ENCODE assay signal across 12 cellular contexts in the genomic region with DNA sequence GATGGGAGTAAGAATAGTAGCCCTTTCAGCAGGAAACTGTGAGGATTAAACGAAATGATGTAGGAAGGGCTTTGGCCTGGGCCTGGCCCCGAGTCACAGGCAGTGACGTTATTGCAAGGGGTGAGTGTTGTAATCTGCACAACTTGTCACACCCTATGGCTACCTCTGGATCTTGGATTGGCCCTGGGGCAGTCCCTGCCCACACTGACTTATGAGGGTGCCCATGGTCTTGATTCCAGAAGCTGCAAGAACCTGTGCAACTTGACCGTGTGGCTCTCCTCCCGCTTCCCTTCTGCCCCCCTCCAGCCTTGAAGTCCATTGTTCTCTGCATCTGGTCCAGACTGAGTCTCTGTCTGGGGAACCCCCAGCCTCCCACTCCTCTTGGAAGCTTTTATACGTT. TPM values are rescaled to one million over a fixed set of nuclear protein-coding genes. Genes with fewer than 3 reads are reported as not detected.
DNase-seq lines count a peak whose midpoint lies in the region; ATAC-seq and TF ChIP-seq lines count a peak whose summit lies in the region.
"Had no signal": no experiment of that assay in that cellular context is flagged by ENCODE, and none has a peak within 500 bp of the region (broad histone marks: within the 10 kb centered on the region; RNA-seq: fewer than 3 reads in every experiment).

No MANE protein-coding gene starts in this region.

- H3K4me3 ChIP-seq in PC-3 (ENCODE audit: low read length) (no peak overlapping the region), epithelial cell of esophagus (ENCODE audit: low read length) (no peak overlapping the region)
- H3K4me3 ChIP-seq: thyroid gland had no signal

- H3K4me2 ChIP-seq in PC-3 (ENCODE audit: low read length) = no peak overlapping the region

- 0 out of 2 replicates have a peak, but pooled peaks cover 6% of the 10 kb centered on the region for H3K4me1 ChIP-seq in PC-3 (ENCODE audit: insufficient read depth, low read length)
- H3K4me1 ChIP-seq: thyroid gland had no signal

- H3K4me3 Mint-ChIP-seq in progenitor cell of endocrine pancreas (ENCODE audit: low read depth) = no peak overlapping the region

- H3K4me1 Mint-ChIP-seq in progenitor cell of endocrine pancreas (ENCODE audit: low read depth) = peaks cover 5% of the 10 kb centered on the region

- no TSS peak for BruUV-seq in PC-3 (replicated peaks; lab: Mats Ljungman, UMichigan)

- no peaks in the 10 kb centered on the region for H3K36me3 ChIP-seq in PC-3 (ENCODE audit: low read depth, low read length)
- H3K36me3 ChIP-seq: thyroid gland had no signal

- no peak overlapping the region for H3K27ac ChIP-seq in PC-3 (ENCODE audit: low read length)

- H3K27ac Mint-ChIP-seq in progenitor cell of endocrine pancreas = no peak overlapping the region

- no peaks in the 10 kb centered on the region for H3K9me3 Mint-ChIP-seq in progenitor cell of endocrine pancreas (ENCODE audit: low read depth)

- H3K79me2 ChIP-seq in PC-3 (ENCODE audit: low read length) = no peaks in the 10 kb centered on the region

- POLR2A ChIA-PET in PC-3 (lab: Charles Lee; ENCODE audit: unreplicated experiment) = no interaction called here

- intact Hi-C loops in PC-3 (cut with micrococcal nuclease) (no loop called here), posterior vena cava (cut with DNase I) (loop anchor here (1.0 to 5.0 kb wide), 3 partner anchors 76 to 266 kb away; a partner anchor contains a TSS)

- peaks cover 4% of the 10 kb centered on the region for H3K27me3 Mint-ChIP-seq in progenitor cell of endocrine pancreas

- no peak overlapping the region for H3K9ac ChIP-seq in PC-3 (ENCODE audit: low read length)

- ATAC-seq in PC-3 = no peak

- no peaks in the 10 kb centered on the region for H3F3A ChIP-seq in PC-3 (ENCODE audit: low read length, unreplicated experiment)

- H2AFZ ChIP-seq in PC-3 (ENCODE audit: low read length) = no peak overlapping the region

- H3K36me3 Mint-ChIP-seq in progenitor cell of endocrine pancreas (ENCODE audit: insufficient read depth) = no peaks in the 10 kb centered on the region

- H3K9me2 ChIP-seq in PC-3 (replicated peaks; ENCODE audit: low read length) = no peaks in the 10 kb centered on the region

- CTCF ChIA-PET in PC-3 (lab: Charles Lee) = no interaction called here

- DNase-seq in SIG-M5 treated with dmso at 0.1 percent for 504 hours (lab: John Stamatoyannopoulos, UW; ENCODE audit: unreplicated experiment) (peak; percentile 40), SIG-M5 (lab: John Stamatoyannopoulos, UW) (no peak), PC-3 (peak; percentile 9), epithelial cell of esophagus (ENCODE audit: low read depth) (peak; percentile 68), posterior vena cava (ENCODE audit: low spot score) (peak; percentile 82), progenitor cell of endocrine pancreas (ENCODE audit: low spot score, unreplicated experiment) (no peak), NCI-H2107 (lab: John Stamatoyannopoulos, UW) (no peak), SKM-1 treated with dmso at 0.1 percent for 144 hours (lab: John Stamatoyannopoulos, UW; ENCODE audit: unreplicated experiment) (no peak)
- DNase-seq: 8988T, NCI-H446 treated with DMSO at 0.1 percent for 48 hours had no signal

- H3K9me3 ChIP-seq in PC-3 (ENCODE audit: low read length) = no peaks in the 10 kb centered on the region
- H3K9me3 ChIP-seq: thyroid gland had no signal

- no peaks in the 10 kb centered on the region for H4K20me1 ChIP-seq in PC-3 (ENCODE audit: low read length)

- no peaks in the 10 kb centered on the region for H3K27me3 ChIP-seq in PC-3 (ENCODE audit: low read length)
- H3K27me3 ChIP-seq: thyroid gland had no signal

- no peak for TF ChIP-seq CTCF in PC-3 (conservative IDR thresholded peaks at IDR 0.05; ENCODE audit: low read depth, low read length)
- TF ChIP-seq CTCF in epithelial cell of esophagus (IDR thresholded peaks at IDR 0.05; ENCODE audit: insufficient read depth, low read depth, low read length, missing control alignments) = no peak
- TF ChIP-seq CTCF in progenitor cell of endocrine pancreas (IDR thresholded peaks at IDR 0.05; ENCODE audit: unreplicated experiment) = no peak

RNA-seq across cellular contexts. Expression of a gene that starts 0.8 kb away (rescaled TPM):
- total RNA-seq in PC-3 (2014; rRNA removed) (0.15 TPM in 1 of 2 replicates, not detected in the other), posterior vena cava (1 to 10 TPM; 8.7 to 9.3 TPM), progenitor cell of endocrine pancreas (not detected in 2 replicates)
- total RNA-seq: myocyte had no signal

RNA-seq across cellular contexts. Expression of a gene that starts 10.1 kb away (rescaled TPM):
- total RNA-seq in PC-3 (2014; rRNA removed) (32.1 and 49.8 TPM in 2 replicates), posterior vena cava (10 to 100 TPM; 59.3 to 61.2 TPM), progenitor cell of endocrine pancreas (35.5 and 37.3 TPM in 2 replicates)

RNA-seq across cellular contexts. Expression of a gene that starts 35.1 kb away (rescaled TPM):
- total RNA-seq in PC-3 (2014; rRNA removed) (46.6 and 58.9 TPM in 2 replicates), posterior vena cava (10 to 100 TPM; 46.4 to 49.6 TPM), progenitor cell of endocrine pancreas (86.1 and 93.4 TPM in 2 replicates)

RNA-seq across cellular contexts. Expression of a gene that starts 54.1 kb away (rescaled TPM):
- total RNA-seq in PC-3 (2014; rRNA removed) = 34.7 and 36.1 TPM in 2 replicates
- 10 to 100 TPM; 21.8 to 35.5 TPM for total RNA-seq in posterior vena cava
- total RNA-seq in progenitor cell of endocrine pancreas = 113 and 115 TPM in 2 replicates

Comparison
In these comparisons a context has a peak if more than half of its experiments do, and no peak if none do; other contexts are left out.
1. DNase-seq: peak in SIG-M5 treated with dmso at 0.1 percent for 504 hours (single experiment), PC-3 (single experiment), epithelial cell of esophagus (single experiment) and posterior vena cava (single experiment); none in SIG-M5 (single experiment), progenitor cell of endocrine pancreas (single experiment), NCI-H2107 (single experiment) and SKM-1 treated with dmso at 0.1 percent for 144 hours (single experiment).